Comparison of ENCODE assay signal across 22 cellular contexts in genomic region chr3:71120012-71120411, GRCh38.
A peak's percentile ranks its signal among the peaks of the same experiment; 100 is the strongest.
DNase-seq lines count a peak whose midpoint lies in the region; ATAC-seq, FAIRE-seq and TF ChIP-seq lines count a peak whose summit lies in the region.
"Had no signal": no experiment of that assay in that cellular context is flagged by ENCODE, and none has a peak within 500 bp of the region (broad histone marks: within the 10 kb centered on the region; RNA-seq: fewer than 3 reads in every experiment).

No MANE protein-coding gene starts in this region.

- TF ChIP-seq CTCF in A549 (IDR thresholded peaks at IDR 0.05), result no peak
- no peak for TF ChIP-seq CTCF in Calu3 (IDR thresholded peaks at IDR 0.05; ENCODE audit: unreplicated experiment)

- no peaks in the 10 kb centered on the region for H3K9me3 ChIP-seq in A549
- no peaks in the 10 kb centered on the region for H3K9me3 ChIP-seq in naive thymus-derived CD4-positive, alpha-beta T cell (ENCODE audit: control insufficient read depth in 2 of 3, low read length in 3 of 3)
- H3K9me3 ChIP-seq: MG63, SJSA1, spleen had no signal

- H3K27ac Mint-ChIP-seq in Calu3 (ENCODE audit: unreplicated experiment), result peak overlapping the region; percentile 20
- H3K27ac Mint-ChIP-seq in activated naive CD8-positive, alpha-beta T cell treated with anti-CD3 and anti-CD28 coated beads, Interleukin-2, amount 50 U/mL, for 24 hours, result peak overlapping the region; percentile 80
- H3K27ac Mint-ChIP-seq in naive thymus-derived CD4-positive, alpha-beta T cell, result peak overlapping the region in 7 of 9 donors; percentile 2 to 87 (median 82)

- FAIRE-seq in A549 (lab: Jason Lieb, UNC), result no peak
- FAIRE-seq: G401.6, GM12878, HTR-8/SVneo had no signal

- TF ChIP-seq EP300 in A549 (IDR thresholded peaks at IDR 0.05), result no peak

- no peaks in the 10 kb centered on the region for H3K9me3 Mint-ChIP-seq in Calu3 (ENCODE audit: low read depth, unreplicated experiment)
- H3K9me3 Mint-ChIP-seq in activated naive CD8-positive, alpha-beta T cell treated with anti-CD3 and anti-CD28 coated beads, Interleukin-2, amount 50 U/mL, for 24 hours, result no peaks in the 10 kb centered on the region
- peaks cover 0 to 3% (median 0%) of the 10 kb centered on the region in 11 donors for H3K9me3 Mint-ChIP-seq in naive thymus-derived CD4-positive, alpha-beta T cell
- H3K9me3 Mint-ChIP-seq: H9 had no signal

- no peaks in the 10 kb centered on the region for H3K27me3 ChIP-seq in naive thymus-derived CD4-positive, alpha-beta T cell (ENCODE audit: control insufficient read depth in 2 of 2, insufficient read depth in 2 of 2, low read length in 2 of 2)
- H3K27me3 ChIP-seq: MG63, SJSA1, spleen had no signal

- H3K4me3 ChIP-seq in A549, result no peak overlapping the region
- H3K4me3 ChIP-seq in naive thymus-derived CD4-positive, alpha-beta T cell (ENCODE audit: low read length), result no peak overlapping the region
- H3K4me3 ChIP-seq: GM12878, MG63, SJSA1, spleen had no signal

- H3K36me3 Mint-ChIP-seq in Calu3 (ENCODE audit: insufficient read depth, unreplicated experiment), result no peaks in the 10 kb centered on the region
- H3K36me3 Mint-ChIP-seq in activated naive CD8-positive, alpha-beta T cell treated with anti-CD3 and anti-CD28 coated beads, Interleukin-2, amount 50 U/mL, for 24 hours (ENCODE audit: low read depth), result peaks cover 57% of the 10 kb centered on the region
- peaks cover 9 to 66% (median 38%) of the 10 kb centered on the region in 5 donors for H3K36me3 Mint-ChIP-seq in naive thymus-derived CD4-positive, alpha-beta T cell

- intact Hi-C loops in Calu3 (cut with micrococcal nuclease; ENCODE audit: unreplicated experiment), result no loop called here
- intact Hi-C loops in naive thymus-derived CD4-positive, alpha-beta T cell (cut with micrococcal nuclease), result no loop called here

- CTCF ChIA-PET in A549 (lab: Yijun Ruan, JAX) (no interaction called here), Calu3 (lab: Charles Lee) (no interaction called here)
- CTCF ChIA-PET in naive thymus-derived CD4-positive, alpha-beta T cell (lab: Charles Lee), result no interaction called here

- TF ChIP-seq RAD21 in A549 (conservative IDR thresholded peaks at IDR 0.05 in 1 of 2, IDR thresholded peaks at IDR 0.05 in 1 of 2), result no peak

- H3K4me1 ChIP-seq in A549, result peaks cover 36% of the 10 kb centered on the region
- peaks cover 8 to 76% of the 10 kb centered on the region in 2 donors for H3K4me1 ChIP-seq in naive thymus-derived CD4-positive, alpha-beta T cell (ENCODE audit: control insufficient read depth in 2 of 2, insufficient read depth in 2 of 2, low read length in 2 of 2)

- peak in 1 of 2 experiments; percentile 53 for DNase-seq in A549 (ENCODE audit: low read depth in 1 of 2, low spot score in 1 of 2)
- no peak for DNase-seq in Calu3
- DNase-seq in activated naive CD8-positive, alpha-beta T cell treated with anti-CD3 and anti-CD28 coated beads, Interleukin-2, amount 50 U/mL, for 24 hours, result no peak
- DNase-seq in naive thymus-derived CD4-positive, alpha-beta T cell, result no peak
- DNase-seq in NCI-H1092 (lab: John Stamatoyannopoulos, UW), result no peak
- no peak for DNase-seq in SHP77 treated with DMSO at 0.1 percent for 48 hours (lab: John Stamatoyannopoulos, UW)
- DNase-seq in superior temporal gyrus (ENCODE audit: extremely low spot score), result no peak
- no peak for DNase-seq in KG1 (lab: John Stamatoyannopoulos, UW)
- DNase-seq: activated CD4-positive, alpha-beta T cell treated with anti-CD3 and anti-CD28 coated beads for 4 hours; activated T-cell treated with anti-CD3 and anti-CD28 coated beads for 4 hours; central memory CD4-positive, alpha-beta T cell; foreskin fibroblast; H9; MG63; NCI-H187; spleen; stimulated activated naive CD4-positive, alpha-beta T cell treated with Interleukin-2 at 50 U/mL for 16 hours; T-helper 9 cell had no signal

- H3K36me3 ChIP-seq in naive thymus-derived CD4-positive, alpha-beta T cell (ENCODE audit: control insufficient read depth in 2 of 3, insufficient read depth in 3 of 3, low read length in 3 of 3), result peaks cover 0 to 6% (median 0%) of the 10 kb centered on the region in 3 experiments
- H3K36me3 ChIP-seq: MG63 had no signal

- ATAC-seq in A549, result peak in 1 of 2 experiments; percentile 67; a peak in 3 of 6 replicates
- no peak for ATAC-seq in activated naive CD8-positive, alpha-beta T cell treated with anti-CD3 and anti-CD28 coated beads, Interleukin-2, amount 50 U/mL, for 24 hours
- ATAC-seq in naive thymus-derived CD4-positive, alpha-beta T cell, result no peak
- ATAC-seq: GM12878 had no signal

- TF ChIP-seq POLR2A in A549 (IDR thresholded peaks at IDR 0.05; ENCODE audit: low read length), result no peak

- peaks cover 41% of the 10 kb centered on the region for H3K4me1 Mint-ChIP-seq in Calu3 (ENCODE audit: low read depth, unreplicated experiment)
- H3K4me1 Mint-ChIP-seq in activated naive CD8-positive, alpha-beta T cell treated with anti-CD3 and anti-CD28 coated beads, Interleukin-2, amount 50 U/mL, for 24 hours, result peaks cover 87% of the 10 kb centered on the region
- H3K4me1 Mint-ChIP-seq in naive thymus-derived CD4-positive, alpha-beta T cell, result peaks cover 53 to 93% (median 91%) of the 10 kb centered on the region in 7 donors

- BruUV-seq in Calu3 (replicated peaks; lab: Mats Ljungman, UMichigan), result no TSS peak

- H3K4me3 Mint-ChIP-seq in Calu3 (ENCODE audit: low read depth, unreplicated experiment), result no peak overlapping the region
- no peak overlapping the region for H3K4me3 Mint-ChIP-seq in activated naive CD8-positive, alpha-beta T cell treated with anti-CD3 and anti-CD28 coated beads, Interleukin-2, amount 50 U/mL, for 24 hours
- H3K4me3 Mint-ChIP-seq in naive thymus-derived CD4-positive, alpha-beta T cell, result peak overlapping the region in 7 of 10 donors; percentile 14 to 52 (median 41)
- H3K4me3 Mint-ChIP-seq: H9 had no signal

- POLR2A ChIA-PET in A549 (lab: Yijun Ruan, JAX), result no interaction called here
- POLR2A ChIA-PET in naive thymus-derived CD4-positive, alpha-beta T cell (lab: Charles Lee), result no interaction called here

- no peaks in the 10 kb centered on the region for H3K27me3 Mint-ChIP-seq in Calu3 (ENCODE audit: unreplicated experiment)
- H3K27me3 Mint-ChIP-seq in activated naive CD8-positive, alpha-beta T cell treated with anti-CD3 and anti-CD28 coated beads, Interleukin-2, amount 50 U/mL, for 24 hours, result no peaks in the 10 kb centered on the region
- H3K27me3 Mint-ChIP-seq in naive thymus-derived CD4-positive, alpha-beta T cell, result no peaks in the 10 kb centered on the region

- H3K27ac ChIP-seq in A549, result no peak overlapping the region; a peak in 1 of 6 replicates
- H3K27ac ChIP-seq in naive thymus-derived CD4-positive, alpha-beta T cell (ENCODE audit: low read depth, low read length), result no peak overlapping the region
- H3K27ac ChIP-seq: SJSA1, spleen had no signal

- peak overlapping the region; percentile 32 for H3K4me2 ChIP-seq in A549

TF ChIP-seq in A549, 52 proteins besides CTCF, POLR2A, EP300 and RAD21:
- no peak for TF ChIP-seq NPAS2 (CRISPR knock-in tag; IDR thresholded peaks at IDR 0.05; ENCODE audit: borderline replicate concordance)
- TF ChIP-seq FOSL2 (IDR thresholded peaks at IDR 0.05), result no peak
- 0 out of 2 replicates have a peak, but pooled peaks have one; percentile 7 for TF ChIP-seq FOSL2 (CRISPR knock-in tag; IDR thresholded peaks at IDR 0.05)
TF ChIP-seq in A549: peak in this region for 1.

Comparison
In these comparisons a context has a peak if more than half of its experiments do, and no peak if none do; other contexts are left out.
1. H3K27ac Mint-ChIP-seq: peak in every context shown above with its lines; median percentile 82 in naive thymus-derived CD4-positive, alpha-beta T cell; 80 in activated naive CD8-positive, alpha-beta T cell treated with anti-CD3 and anti-CD28 coated beads, Interleukin-2, amount 50 U/mL, for 24 hours; 20 in Calu3.
2. H3K4me3 Mint-ChIP-seq: peak in naive thymus-derived CD4-positive, alpha-beta T cell (7 of 10); none in Calu3 (single experiment) and activated naive CD8-positive, alpha-beta T cell treated with anti-CD3 and anti-CD28 coated beads, Interleukin-2, amount 50 U/mL, for 24 hours (single experiment).